ENCODE assay signal across 16 cellular contexts in genomic region chrX:138908577-138908976, GRCh38.
"Had no signal": no experiment of that assay in that cellular context is flagged by ENCODE, and none has a peak within 500 bp of the region (broad histone marks: within the 10 kb centered on the region; RNA-seq: fewer than 3 reads in every experiment).

No MANE protein-coding gene starts in this region.

- H3K9me3 Mint-ChIP-seq: endodermal cell; naive thymus-derived CD4-positive, alpha-beta T cell had no signal

- H3K27ac Mint-ChIP-seq: endodermal cell; naive thymus-derived CD4-positive, alpha-beta T cell; nephron progenitor cell had no signal

- H3K36me3 Mint-ChIP-seq: naive thymus-derived CD4-positive, alpha-beta T cell had no signal

- H3K9me3 ChIP-seq: prostate gland had no signal

- DNase-seq: effector CD4-positive, alpha-beta T cell; endodermal cell; foreskin melanocyte; head of caudate nucleus; naive thymus-derived CD4-positive, alpha-beta T cell; nephron progenitor cell; stimulated activated CD4-positive, alpha-beta T cell treated with anti-CD3 and anti-CD28 coated beads, Interleukin-2, amount 100 ng/mL, for 24 hours; stimulated activated CD4-positive, alpha-beta T cell treated with anti-CD3 and anti-CD28 coated beads, Interleukin-4, amount 100 ng/mL, for 4 hours; stimulated activated naive CD4-positive, alpha-beta T cell; trophoblast cell had no signal

- H3K4me1 Mint-ChIP-seq: naive thymus-derived CD4-positive, alpha-beta T cell; nephron progenitor cell had no signal

- H3K27ac ChIP-seq: coronary artery, hepatocyte, parathyroid adenoma, prostate gland, skin epidermis had no signal

- H3K36me3 ChIP-seq: prostate gland had no signal

- H3K4me3 Mint-ChIP-seq: endodermal cell; naive thymus-derived CD4-positive, alpha-beta T cell; nephron progenitor cell had no signal

- H3K4me3 ChIP-seq: coronary artery, hepatocyte, prostate gland, skin epidermis had no signal

- ATAC-seq: naive thymus-derived CD4-positive, alpha-beta T cell; sciatic nerve had no signal

- H3K27me3 Mint-ChIP-seq: naive thymus-derived CD4-positive, alpha-beta T cell had no signal

- H3K4me1 ChIP-seq: parathyroid adenoma, prostate gland had no signal

- H3K27me3 ChIP-seq: hepatocyte had no signal
